In genomic region chr17:2712300-2713043, GRCh38 we compare ENCODE assay signal across 8 cellular contexts. TPM values are rescaled to one million over a fixed set of nuclear protein-coding genes. Genes with fewer than 3 reads are reported as not detected.
DNase-seq lines count a peak whose midpoint lies in the region; ATAC-seq and TF ChIP-seq lines count a peak whose summit lies in the region.

No MANE protein-coding gene starts in this region.

- peak; percentile 70 for DNase-seq in NCI-H82 (lab: John Stamatoyannopoulos, UW)
- DNase-seq in NCI-H82 treated with DMSO at 0.1 percent for 48 hours (lab: John Stamatoyannopoulos, UW; ENCODE audit: unreplicated experiment): no peak
- DNase-seq in activated CD8-positive, alpha-beta T cell treated with anti-CD3 and anti-CD28 coated beads for 36 hours: no peak
- DNase-seq in hepatocyte (ENCODE audit: low spot score): no peak
- no peak for DNase-seq in stimulated activated effector memory CD8-positive, alpha-beta T cell treated with anti-CD3 and anti-CD28 coated beads, Interleukin-12 subunit alpha, Interleukin-12 subunit beta, amount 100 ng/mL, for 72 hours (ENCODE audit: low spot score in 2 of 2)
- DNase-seq in NCI-H2029 treated with DMSO at 0.1 percent for 48 hours (lab: John Stamatoyannopoulos, UW): no peak
- DNase-seq in D341Med (ENCODE audit: low spot score): no peak

- no peak for ATAC-seq in activated CD8-positive, alpha-beta T cell treated with anti-CD3 and anti-CD28 coated beads for 36 hours
- ATAC-seq in stimulated activated effector memory CD8-positive, alpha-beta T cell treated with anti-CD3 and anti-CD28 coated beads, Interleukin-12 subunit alpha, Interleukin-12 subunit beta, amount 100 ng/mL, for 72 hours: no peak
- no peak for ATAC-seq in HG03095 (IDR thresholded peaks at IDR 0.05; ENCODE audit: unreplicated experiment)

- intact Hi-C loops in activated CD8-positive, alpha-beta T cell treated with anti-CD3 and anti-CD28 coated beads for 36 hours (cut with micrococcal nuclease): no loop called here

- no peaks in the 10 kb centered on the region for H3K27me3 Mint-ChIP-seq in activated CD8-positive, alpha-beta T cell treated with anti-CD3 and anti-CD28 coated beads for 36 hours

- H3K27me3 ChIP-seq in hepatocyte: no peaks in the 10 kb centered on the region

- H3K4me3 Mint-ChIP-seq in activated CD8-positive, alpha-beta T cell treated with anti-CD3 and anti-CD28 coated beads for 36 hours: peak overlapping the region; percentile 86
- peak overlapping the region; percentile 86 for H3K4me3 Mint-ChIP-seq in stimulated activated effector memory CD8-positive, alpha-beta T cell treated with anti-CD3 and anti-CD28 coated beads, Interleukin-12 subunit alpha, Interleukin-12 subunit beta, amount 100 ng/mL, for 72 hours

- H3K4me2 ChIP-seq in hepatocyte: peak overlapping the region; percentile 81

- TF ChIP-seq CTCF in activated CD8-positive, alpha-beta T cell treated with anti-CD3 and anti-CD28 coated beads for 36 hours (IDR thresholded peaks at IDR 0.05): no peak
- no peak for TF ChIP-seq CTCF in hepatocyte (IDR thresholded peaks at IDR 0.05; ENCODE audit: poor library complexity)

- WGBS in hepatocyte (ENCODE audit: low lambda C conversion rate, missing lambda C conversion rate): 81% methylated on average over 36 of the region's 36 CpGs

- H3K9me2 ChIP-seq in hepatocyte (replicated peaks; ENCODE audit: insufficient read depth): no peaks in the 10 kb centered on the region

- H3K36me3 Mint-ChIP-seq in activated CD8-positive, alpha-beta T cell treated with anti-CD3 and anti-CD28 coated beads for 36 hours (ENCODE audit: low read depth): peaks cover 11% of the 10 kb centered on the region
- peaks cover 22% of the 10 kb centered on the region for H3K36me3 Mint-ChIP-seq in stimulated activated effector memory CD8-positive, alpha-beta T cell treated with anti-CD3 and anti-CD28 coated beads, Interleukin-12 subunit alpha, Interleukin-12 subunit beta, amount 100 ng/mL, for 72 hours

- H3K79me2 ChIP-seq in hepatocyte: peaks cover 38% of the 10 kb centered on the region

- H3K27ac ChIP-seq in hepatocyte: peak overlapping the region; percentile 52

- CTCF ChIA-PET in activated CD8-positive, alpha-beta T cell treated with anti-CD3 and anti-CD28 coated beads for 36 hours (lab: Charles Lee): no interaction called here

- H3K4me1 Mint-ChIP-seq in activated CD8-positive, alpha-beta T cell treated with anti-CD3 and anti-CD28 coated beads for 36 hours (ENCODE audit: low read depth): peaks cover 34% of the 10 kb centered on the region
- peaks cover 38% of the 10 kb centered on the region for H3K4me1 Mint-ChIP-seq in stimulated activated effector memory CD8-positive, alpha-beta T cell treated with anti-CD3 and anti-CD28 coated beads, Interleukin-12 subunit alpha, Interleukin-12 subunit beta, amount 100 ng/mL, for 72 hours

- peaks cover 35% of the 10 kb centered on the region for H3K4me1 ChIP-seq in hepatocyte (ENCODE audit: insufficient read depth)

- no peak overlapping the region for H3K4me3 ChIP-seq in hepatocyte

- H3K36me3 ChIP-seq in hepatocyte (replicated peaks; ENCODE audit: insufficient read depth, low read depth): no peaks in the 10 kb centered on the region

- H4K20me1 ChIP-seq in hepatocyte (ENCODE audit: insufficient read depth, poor library complexity, severe bottlenecking): peaks cover 30% of the 10 kb centered on the region

- peak overlapping the region; percentile 95 for H2AFZ ChIP-seq in hepatocyte

- POLR2A ChIA-PET in activated CD8-positive, alpha-beta T cell treated with anti-CD3 and anti-CD28 coated beads for 36 hours (lab: Charles Lee): interaction anchor here (1.0 kb wide), 1 partner anchor 9 kb away, joined by 4 read pairs; no protein-coding TSS in a partner anchor

- no peaks in the 10 kb centered on the region for H3K9me3 ChIP-seq in hepatocyte (ENCODE audit: low read depth)

- no peaks in the 10 kb centered on the region for H3K9me3 Mint-ChIP-seq in activated CD8-positive, alpha-beta T cell treated with anti-CD3 and anti-CD28 coated beads for 36 hours
- no peaks in the 10 kb centered on the region for H3K9me3 Mint-ChIP-seq in stimulated activated effector memory CD8-positive, alpha-beta T cell treated with anti-CD3 and anti-CD28 coated beads, Interleukin-12 subunit alpha, Interleukin-12 subunit beta, amount 100 ng/mL, for 72 hours

- H3K27ac Mint-ChIP-seq in activated CD8-positive, alpha-beta T cell treated with anti-CD3 and anti-CD28 coated beads for 36 hours: peak overlapping the region; percentile 93
- H3K27ac Mint-ChIP-seq in stimulated activated effector memory CD8-positive, alpha-beta T cell treated with anti-CD3 and anti-CD28 coated beads, Interleukin-12 subunit alpha, Interleukin-12 subunit beta, amount 100 ng/mL, for 72 hours: peak overlapping the region; percentile 93

RNA-seq across cellular contexts. Expression of gene CLUH, which starts 0.9 kb away (rescaled TPM):
- total RNA-seq in activated CD8-positive, alpha-beta T cell treated with anti-CD3 and anti-CD28 coated beads for 36 hours: 100 to 1,000 TPM; 105 to 111 TPM
- total RNA-seq in hepatocyte: 28.7 and 45.5 TPM in 2 replicates
- 50.2 and 54.4 TPM in 2 replicates for polyA plus RNA-seq in hepatocyte

RNA-seq across cellular contexts. Expression of gene CCDC92B, which starts 37.0 kb away (rescaled TPM):
- under 1 TPM in 1 of 2 experiments, not detected in 1; 0.09 TPM for total RNA-seq in activated CD8-positive, alpha-beta T cell treated with anti-CD3 and anti-CD28 coated beads for 36 hours
- 0.12 TPM in 1 of 2 replicates, not detected in the other for total RNA-seq in hepatocyte
- 0.10 TPM in 1 of 2 replicates, not detected in the other for polyA plus RNA-seq in hepatocyte
